21 cellular contexts compared by ENCODE assay signal in genomic region chr1:87594736-87595383, GRCh38.
A peak's percentile ranks its signal among the peaks of the same experiment; 100 is the strongest.
DNase-seq lines count a peak whose midpoint lies in the region; ATAC-seq and TF ChIP-seq lines count a peak whose summit lies in the region.
"Had no signal": no experiment of that assay in that cellular context is flagged by ENCODE, and none has a peak within 500 bp of the region (broad histone marks: within the 10 kb centered on the region; RNA-seq: fewer than 3 reads in every experiment).

No MANE protein-coding gene starts in this region.

- no peaks in the 10 kb centered on the region for H3K9me3 ChIP-seq in mesenchymal stem cell (ENCODE audit: control insufficient read depth, low read length)
- H3K9me3 ChIP-seq in thyroid gland = no peaks in the 10 kb centered on the region
- H3K9me3 ChIP-seq: upper lobe of right lung had no signal

- H3K4me1 ChIP-seq in mesenchymal stem cell (ENCODE audit: control insufficient read depth, insufficient read depth, low read depth, low read length) (no peaks in the 10 kb centered on the region), thyroid gland (peaks cover 17 to 27% of the 10 kb centered on the region in 2 donors)
- H3K4me1 ChIP-seq: parathyroid adenoma, upper lobe of right lung had no signal

- 35% methylated on average over 7 of the region's 8 CpGs for WGBS in mesenchymal stem cell
- WGBS in thyroid gland, 2 donors = 40 to 42% methylated on average over 8 of the region's 8 CpGs

- no peak overlapping the region for H3K23ac ChIP-seq in mesenchymal stem cell (ENCODE audit: low read length in 2 of 2)

- H3K79me1 ChIP-seq in mesenchymal stem cell (replicated peaks; ENCODE audit: low read length, poor library complexity, severe bottlenecking) = no peaks in the 10 kb centered on the region

- H3K4me3 ChIP-seq in cardiac fibroblast (replicated peaks in 1 of 2; ENCODE audit: low read depth in 2 of 2, low read length in 2 of 2) (no peak overlapping the region), mesenchymal stem cell (ENCODE audit: insufficient read depth in 1 of 2, low read depth in 1 of 2, low read length in 2 of 2) (no peak overlapping the region), thyroid gland (replicated peaks in 1 of 3) (no peak overlapping the region)
- H3K4me3 ChIP-seq: upper lobe of right lung had no signal

- TF ChIP-seq CTCF in cardiac fibroblast (IDR thresholded peaks at IDR 0.05; ENCODE audit: low read depth, low read length) (no peak), thyroid gland (IDR thresholded peaks at IDR 0.05) (no peak)

- ATAC-seq in HG03342 (IDR thresholded peaks at IDR 0.05; ENCODE audit: unreplicated experiment) = no peak
- ATAC-seq in GM19452 (IDR thresholded peaks at IDR 0.05; ENCODE audit: unreplicated experiment) = no peak
- ATAC-seq: activated CD8-positive, alpha-beta T cell treated with anti-CD3 and anti-CD28 coated beads for 36 hours; activated naive CD4-positive, alpha-beta T cell treated with anti-CD3 and anti-CD28 coated beads, Interleukin-2, amount 50 U/mL, for 72 hours; left cardiac atrium; Right ventricle myocardium inferior; upper lobe of right lung had no signal

- H2BK12ac ChIP-seq in mesenchymal stem cell (ENCODE audit: low read length in 2 of 2) = no peak overlapping the region

- TF ChIP-seq POLR2A in thyroid gland (IDR thresholded peaks at IDR 0.05) = no peak

- no peak overlapping the region for H3K14ac ChIP-seq in mesenchymal stem cell (ENCODE audit: low read length in 2 of 2)

- no peak overlapping the region for H3K27ac ChIP-seq in mesenchymal stem cell (ENCODE audit: low read length, poor library complexity, severe bottlenecking)
- peak overlapping the region; percentile 37 to 68 (median 49) for H3K27ac ChIP-seq in thyroid gland
- H3K27ac ChIP-seq: parathyroid adenoma, upper lobe of right lung, VCaP had no signal

- no peak overlapping the region for H2AK5ac ChIP-seq in mesenchymal stem cell (ENCODE audit: low read length, severe bottlenecking)

- H4K91ac ChIP-seq in mesenchymal stem cell (ENCODE audit: low read length) = no peak overlapping the region

- no peak overlapping the region for H4K8ac ChIP-seq in mesenchymal stem cell (ENCODE audit: low read length)

- no peak overlapping the region for H2BK120ac ChIP-seq in mesenchymal stem cell (ENCODE audit: low read depth, low read length)

- no peak overlapping the region for H2BK5ac ChIP-seq in mesenchymal stem cell (ENCODE audit: low read depth, low read length, poor library complexity, severe bottlenecking)

- no peak overlapping the region for H3K4me2 ChIP-seq in mesenchymal stem cell (ENCODE audit: low read length, poor library complexity, severe bottlenecking)

- peak; percentile 46 for DNase-seq in NCI-H748 (lab: John Stamatoyannopoulos, UW; ENCODE audit: unreplicated experiment)
- no peak for DNase-seq in NCI-H748 treated with DMSO at 0.1 percent for 48 hours (lab: John Stamatoyannopoulos, UW)
- DNase-seq in cardiac fibroblast (ENCODE audit: low read depth in 2 of 2) = peak; percentile 3 to 9
- peak; percentile 68 for DNase-seq in mesenchymal stem cell
- peak; percentile 34 to 37 for DNase-seq in thyroid gland
- no peak for DNase-seq in stimulated activated CD4-positive, alpha-beta T cell treated with anti-CD3 and anti-CD28 coated beads, Interleukin-1b, Interleukin-23, amount 100 ng/mL, for 48 hours
- DNase-seq: activated CD8-positive, alpha-beta T cell treated with anti-CD3 and anti-CD28 coated beads for 36 hours; activated T-cell treated with anti-CD3 and anti-CD28 coated beads, Interleukin-2, amount 50 U/mL, for 48 hours; C1 segment of cervical spinal cord; caudate nucleus; DMS153; left cardiac atrium; NCI-H1105; stimulated activated naive CD4-positive, alpha-beta T cell; upper lobe of right lung had no signal

- no peak overlapping the region for H3K9ac ChIP-seq in mesenchymal stem cell (ENCODE audit: low read length)
- H3K9ac ChIP-seq: parathyroid adenoma had no signal

- H2AFZ ChIP-seq in mesenchymal stem cell (ENCODE audit: low read depth, low read length) = no peak overlapping the region
- H2AFZ ChIP-seq: parathyroid adenoma had no signal

- no peak overlapping the region for H2BK15ac ChIP-seq in mesenchymal stem cell (ENCODE audit: low read depth, poor library complexity, severe bottlenecking)

- H3K36me3 ChIP-seq in mesenchymal stem cell (ENCODE audit: control insufficient read depth in 1 of 2, insufficient read depth in 2 of 2, low read depth in 1 of 2, low read length in 2 of 2) (no peaks in the 10 kb centered on the region), thyroid gland (no peaks in the 10 kb centered on the region)
- H3K36me3 ChIP-seq: upper lobe of right lung had no signal

- H3K27me3 ChIP-seq in mesenchymal stem cell (ENCODE audit: control insufficient read depth in 1 of 2, insufficient read depth in 1 of 2, low read length in 2 of 2) (no peaks in the 10 kb centered on the region), thyroid gland (no peaks in the 10 kb centered on the region)
- H3K27me3 ChIP-seq: upper lobe of right lung had no signal

- no peak overlapping the region for H3K4ac ChIP-seq in mesenchymal stem cell (ENCODE audit: low read depth in 1 of 2, low read length in 2 of 2)

- intact Hi-C loops in thyroid gland (cut with DNase I) = no loop called here

- H3K18ac ChIP-seq in mesenchymal stem cell (ENCODE audit: low read depth in 1 of 2, low read length in 2 of 2) = no peak overlapping the region

Comparison
In these comparisons a context has a peak if more than half of its experiments do, and no peak if none do; other contexts are left out.
1. DNase-seq: peak in NCI-H748 (single experiment), cardiac fibroblast (2 of 2), mesenchymal stem cell (single experiment) and thyroid gland (2 of 2); none in NCI-H748 treated with DMSO at 0.1 percent for 48 hours (single experiment) and stimulated activated CD4-positive, alpha-beta T cell treated with anti-CD3 and anti-CD28 coated beads, Interleukin-1b, Interleukin-23, amount 100 ng/mL, for 48 hours (single experiment).